23 cellular contexts compared by ENCODE assay signal in genomic region chr5:51172853-51173635, GRCh38.
DNase-seq lines count a peak whose midpoint lies in the region; ATAC-seq and TF ChIP-seq lines count a peak whose summit lies in the region.
"Had no signal": no experiment of that assay in that cellular context is flagged by ENCODE, and none has a peak within 500 bp of the region (broad histone marks: within the 10 kb centered on the region; RNA-seq: fewer than 3 reads in every experiment).

No MANE protein-coding gene starts in this region.

- H3K4me2 ChIP-seq in neural progenitor cell = peak overlapping the region; percentile 74
- H3K4me2 ChIP-seq: KMS-11 had no signal

- in situ Hi-C loops in GM13977 (cut with MboI; ENCODE audit: low pct_unique_long_range_greater_than_20kb, low sequenced_read_pairs, unreplicated experiment) = no loop called here

- no peak for ATAC-seq in GM18517 (IDR thresholded peaks at IDR 0.05; ENCODE audit: unreplicated experiment)
- ATAC-seq: activated CD8-positive, alpha-beta T cell treated with anti-CD3 and anti-CD28 coated beads, Interleukin-2, amount 10 ng/mL, durations not matched to agents 7 days and 5 days; gastroesophageal sphincter; naive thymus-derived CD4-positive, alpha-beta T cell; T-helper 17 cell had no signal

- WGBS in HUES64 = 18% methylated on average over 6 of the region's 7 CpGs

- H3K4me1 ChIP-seq in HUES64 (ENCODE audit: insufficient read depth, low read length) = peaks cover 25% of the 10 kb centered on the region
- H3K4me1 ChIP-seq in neural progenitor cell = peaks cover 28% of the 10 kb centered on the region
- H3K4me1 ChIP-seq: gastroesophageal sphincter, parathyroid adenoma, testis had no signal

- peak overlapping the region; percentile 31 for H3K27ac Mint-ChIP-seq in neural progenitor cell
- H3K27ac Mint-ChIP-seq: activated CD8-positive, alpha-beta T cell treated with anti-CD3 and anti-CD28 coated beads, Interleukin-2, amount 10 ng/mL, durations not matched to agents 7 days and 5 days; activated naive CD8-positive, alpha-beta T cell treated with anti-CD3 and anti-CD28 coated beads, Interleukin-2, amount 10 ng/mL, durations not matched to agents 7 days and 5 days; activated T-helper 1 cell treated with anti-CD3 and anti-CD28 coated beads, Interleukin-12 subunit alpha, Interleukin-12 subunit beta, Interleukin-2, Interleukin-4 antibody, amounts not matched to agents 30 ng/mL and 10 ng/mL and 1 ng/mL, durations not matched to agents 14 hours and 24 hours and 36 hours; dendritic cell treated with granulocyte-macrophage colony-stimulating factor and Interleukin-4, amounts not matched to agents 40 ng/mL and 50 ng/mL, for 4 days; naive thymus-derived CD4-positive, alpha-beta T cell; T-helper 17 cell had no signal

- no peaks in the 10 kb centered on the region for H3K27me3 Mint-ChIP-seq in neural progenitor cell (ENCODE audit: insufficient read depth, low read depth)
- H3K27me3 Mint-ChIP-seq: activated naive CD8-positive, alpha-beta T cell treated with anti-CD3 and anti-CD28 coated beads, Interleukin-2, amount 10 ng/mL, durations not matched to agents 7 days and 5 days; dendritic cell treated with granulocyte-macrophage colony-stimulating factor and Interleukin-4, amounts not matched to agents 40 ng/mL and 50 ng/mL, for 4 days; naive thymus-derived CD4-positive, alpha-beta T cell; T-helper 17 cell had no signal

- no peaks in the 10 kb centered on the region for H3K9me3 Mint-ChIP-seq in neural progenitor cell
- H3K9me3 Mint-ChIP-seq: activated naive CD8-positive, alpha-beta T cell treated with anti-CD3 and anti-CD28 coated beads, Interleukin-2, amount 10 ng/mL, durations not matched to agents 7 days and 5 days; dendritic cell treated with granulocyte-macrophage colony-stimulating factor and Interleukin-4, amounts not matched to agents 40 ng/mL and 50 ng/mL, for 4 days had no signal

- H3K4me3 ChIP-seq in HUES64 (ENCODE audit: low read length) (peak overlapping the region; percentile 30), neural progenitor cell (peak overlapping the region; percentile 23)
- H3K4me3 ChIP-seq: gastroesophageal sphincter, testis had no signal

- H3F3A ChIP-seq in neural progenitor cell (ENCODE audit: low read depth) = peaks cover 21% of the 10 kb centered on the region

- peak; percentile 26 for DNase-seq in NCI-H2107 (lab: John Stamatoyannopoulos, UW)
- DNase-seq in SK-N-DZ (ENCODE audit: low spot score) = peak; percentile 73
- peak; percentile 66 for DNase-seq in neural progenitor cell (ENCODE audit: low spot score)
- DNase-seq in foreskin melanocyte = no peak
- DNase-seq in GM13977 (ENCODE audit: low spot score) = no peak
- DNase-seq: activated CD8-positive, alpha-beta T cell treated with anti-CD3 and anti-CD28 coated beads, Interleukin-2, amount 10 ng/mL, durations not matched to agents 7 days and 5 days; activated naive CD8-positive, alpha-beta T cell treated with anti-CD3 and anti-CD28 coated beads, Interleukin-2, amount 10 ng/mL, durations not matched to agents 7 days and 5 days; erythroblast; mammary epithelial cell; naive thymus-derived CD4-positive, alpha-beta T cell; NCI-H1105 treated with DMSO at 0.1 percent for 48 hours; small intestine; stimulated activated CD4-positive, alpha-beta T cell treated with anti-CD3 and anti-CD28 coated beads, Interleukin-4, amount 100 ng/mL, for 24 hours; stimulated activated CD8-positive, alpha-beta memory T cell treated with anti-CD3 and anti-CD28 coated beads, Interleukin-4, amount 100 ng/mL, for 48 hours; T-helper 17 cell; testis had no signal

- H3K36me3 Mint-ChIP-seq in neural progenitor cell = no peaks in the 10 kb centered on the region
- H3K36me3 Mint-ChIP-seq: activated naive CD8-positive, alpha-beta T cell treated with anti-CD3 and anti-CD28 coated beads, Interleukin-2, amount 10 ng/mL, durations not matched to agents 7 days and 5 days; naive thymus-derived CD4-positive, alpha-beta T cell had no signal

- H3K9me3 ChIP-seq in HUES64 (ENCODE audit: insufficient read depth, low read depth, low read length) (no peaks in the 10 kb centered on the region), neural progenitor cell (ENCODE audit: low read depth) (no peaks in the 10 kb centered on the region)
- H3K9me3 ChIP-seq: gastroesophageal sphincter, testis had no signal

- no peak overlapping the region for H2AFZ ChIP-seq in neural progenitor cell (replicated peaks)
- H2AFZ ChIP-seq: parathyroid adenoma had no signal

- H3K27ac ChIP-seq in HUES64 (ENCODE audit: low read depth, low read length) (peak overlapping the region; percentile 75; the same call in 1 of the 2 replicates), neural progenitor cell (peak overlapping the region; percentile 81)
- H3K27ac ChIP-seq: gastroesophageal sphincter, KMS-11, parathyroid adenoma, testis had no signal

- H3K36me3 ChIP-seq in HUES64 (ENCODE audit: insufficient read depth, low read length) = no peaks in the 10 kb centered on the region
- H3K36me3 ChIP-seq in neural progenitor cell = no peaks in the 10 kb centered on the region
- H3K36me3 ChIP-seq: gastroesophageal sphincter had no signal

- no peaks in the 10 kb centered on the region for H3K79me2 ChIP-seq in neural progenitor cell (ENCODE audit: low read depth)
- H3K79me2 ChIP-seq: parathyroid adenoma had no signal

- H3K4me3 Mint-ChIP-seq in neural progenitor cell = no peak overlapping the region
- H3K4me3 Mint-ChIP-seq: activated CD8-positive, alpha-beta T cell treated with anti-CD3 and anti-CD28 coated beads, Interleukin-2, amount 10 ng/mL, durations not matched to agents 7 days and 5 days; activated naive CD8-positive, alpha-beta T cell treated with anti-CD3 and anti-CD28 coated beads, Interleukin-2, amount 10 ng/mL, durations not matched to agents 7 days and 5 days; activated T-helper 1 cell treated with anti-CD3 and anti-CD28 coated beads, Interleukin-12 subunit alpha, Interleukin-12 subunit beta, Interleukin-2, Interleukin-4 antibody, amounts not matched to agents 30 ng/mL and 10 ng/mL and 1 ng/mL, durations not matched to agents 14 hours and 24 hours and 36 hours; dendritic cell treated with granulocyte-macrophage colony-stimulating factor and Interleukin-4, amounts not matched to agents 40 ng/mL and 50 ng/mL, for 4 days; naive thymus-derived CD4-positive, alpha-beta T cell; T-helper 17 cell had no signal

- peak; percentile 26 for TF ChIP-seq CTCF in neural progenitor cell (IDR thresholded peaks at IDR 0.05)
- no peak for TF ChIP-seq CTCF in GM13977 (IDR thresholded peaks at IDR 0.05; ENCODE audit: extremely low read depth, insufficient read depth, missing control alignments)

- H4K20me1 ChIP-seq in neural progenitor cell (ENCODE audit: low read depth) = no peaks in the 10 kb centered on the region

- peaks cover 9% of the 10 kb centered on the region for H3K4me1 Mint-ChIP-seq in neural progenitor cell
- H3K4me1 Mint-ChIP-seq: activated naive CD8-positive, alpha-beta T cell treated with anti-CD3 and anti-CD28 coated beads, Interleukin-2, amount 10 ng/mL, durations not matched to agents 7 days and 5 days; naive thymus-derived CD4-positive, alpha-beta T cell; T-helper 17 cell had no signal

- H3K27me3 ChIP-seq in HUES64 (ENCODE audit: insufficient read depth, low read length) (no peaks in the 10 kb centered on the region), neural progenitor cell (no peaks in the 10 kb centered on the region)
- H3K27me3 ChIP-seq: gastroesophageal sphincter, testis had no signal

- H3K9ac ChIP-seq in HUES64 (ENCODE audit: low read depth, low read length) (peak overlapping the region; percentile 47), neural progenitor cell (no peak overlapping the region)
- H3K9ac ChIP-seq: KMS-11, parathyroid adenoma had no signal

Comparison
In these comparisons a context has a peak if more than half of its experiments do, and no peak if none do; other contexts are left out.
1. DNase-seq: peak in NCI-H2107 (single experiment), SK-N-DZ (single experiment) and neural progenitor cell (single experiment); none in foreskin melanocyte (single experiment) and GM13977 (single experiment).